Comparison of ENCODE assay signal across 20 cellular contexts in genomic region chr5:113678202-113678601, GRCh38.
"Had no signal": no experiment of that assay in that cellular context is flagged by ENCODE, and none has a peak within 500 bp of the region (broad histone marks: within the 10 kb centered on the region; RNA-seq: fewer than 3 reads in every experiment).

No MANE protein-coding gene starts in this region.

- H3K4me3 ChIP-seq: adrenal gland, body of pancreas, esophagus muscularis mucosa, gastrocnemius medialis, heart left ventricle had no signal

- H3K27ac ChIP-seq: adrenal gland, body of pancreas, esophagus muscularis mucosa, foreskin keratinocyte, gastrocnemius medialis, heart left ventricle had no signal

- ATAC-seq: activated CD8-positive, alpha-beta memory T cell treated with anti-CD3 and anti-CD28 coated beads, Interleukin-2, amount 10 ng/mL, durations not matched to agents 7 days and 5 days; activated naive CD8-positive, alpha-beta T cell treated with anti-CD3 and anti-CD28 coated beads, Interleukin-2, amount 50 U/mL, for 24 hours; body of pancreas; effector memory CD8-positive, alpha-beta T cell had no signal

- FAIRE-seq: colon had no signal

- H3K36me3 ChIP-seq: adrenal gland, esophagus muscularis mucosa, gastrocnemius medialis, heart left ventricle had no signal

- DNase-seq: activated CD4-positive, CD25-positive, alpha-beta regulatory T cell; activated CD4-positive, CD25-positive, alpha-beta regulatory T cell treated with anti-CD3 and anti-CD28 coated beads, Interleukin-2, amount 50 U/mL, for 72 hours; activated CD8-positive, alpha-beta memory T cell treated with anti-CD3 and anti-CD28 coated beads, Interleukin-2, amount 50 U/mL, for 4 hours; activated effector memory CD4-positive, alpha-beta T cell treated with anti-CD3 and anti-CD28 coated beads, Interleukin-2, amount 50 U/mL, for 16 hours; activated T-cell treated with anti-CD3 and anti-CD28 coated beads, Interleukin-2, amount 50 U/mL, for 1 hour; aorta; cortex of kidney; effector CD4-positive, alpha-beta T cell; gastrocnemius medialis; glutamatergic neuron; T-helper 17 cell had no signal

- H3K4me1 ChIP-seq: adrenal gland, body of pancreas, foreskin keratinocyte, gastrocnemius medialis, heart left ventricle had no signal

- H3K27me3 ChIP-seq: adrenal gland, body of pancreas, esophagus muscularis mucosa, foreskin keratinocyte, gastrocnemius medialis, heart left ventricle had no signal

- H3K9me3 ChIP-seq: adrenal gland, body of pancreas, esophagus muscularis mucosa, gastrocnemius medialis, heart left ventricle had no signal
